ENCODE assay signal across 29 cellular contexts in genomic region chr21:45670731-45671130, GRCh38.
"Had no signal": no experiment of that assay in that cellular context is flagged by ENCODE, and none has a peak within 500 bp of the region (broad histone marks: within the 10 kb centered on the region; RNA-seq: fewer than 3 reads in every experiment).

No MANE protein-coding gene starts in this region.

- H3K4me3 ChIP-seq: breast epithelium, coronary artery, esophagus muscularis mucosa, hepatocyte, left ventricle myocardium inferior, ovary, prostate gland, spleen, testis, uterus had no signal

- H3K27ac Mint-ChIP-seq: activated CD4-positive, alpha-beta memory T cell treated with anti-CD3 and anti-CD28 coated beads, Interleukin-2, amount 10 ng/mL, durations not matched to agents 7 days and 5 days; activated CD4-positive, alpha-beta T cell treated with anti-CD3 and anti-CD28 coated beads, Interleukin-2, amount 10 ng/mL, durations not matched to agents 24 days and 14 days; activated naive CD4-positive, alpha-beta T cell treated with anti-CD3 and anti-CD28 coated beads for 36 hours; activated naive CD8-positive, alpha-beta T cell treated with anti-CD3 and anti-CD28 coated beads, Interleukin-2, amount 10 ng/mL, durations not matched to agents 7 days and 5 days; activated T-cell treated with anti-CD3 and anti-CD28 coated beads, Interleukin-2, amount 50 U/mL, for 72 hours; nephron had no signal

- H3K27ac ChIP-seq: breast epithelium, coronary artery, esophagus muscularis mucosa, hepatocyte, left ventricle myocardium inferior, neutrophil, ovary, prostate gland, spleen, testis, uterus, VCaP had no signal

- H3K9me3 ChIP-seq: ovary, prostate gland, testis had no signal

- H3K4me2 ChIP-seq: hepatocyte had no signal

- H3K4me1 ChIP-seq: breast epithelium, esophagus muscularis mucosa, left ventricle myocardium inferior, prostate gland, spleen, testis, uterus had no signal

- H3K36me3 ChIP-seq: breast epithelium, esophagus muscularis mucosa, left ventricle myocardium inferior, ovary, prostate gland, uterus had no signal

- DNase-seq: activated CD4-positive, alpha-beta memory T cell treated with anti-CD3 and anti-CD28 coated beads, Interleukin-2, amount 10 ng/mL, durations not matched to agents 7 days and 5 days; activated CD4-positive, alpha-beta T cell treated with anti-CD3 and anti-CD28 coated beads, Interleukin-2, amount 10 ng/mL, durations not matched to agents 24 days and 14 days; activated effector memory CD4-positive, alpha-beta T cell treated with Interleukin-2 at 50 U/mL for 16 hours; activated naive CD4-positive, alpha-beta T cell treated with anti-CD3 and anti-CD28 coated beads for 36 hours; activated naive CD8-positive, alpha-beta T cell treated with anti-CD3 and anti-CD28 coated beads, Interleukin-2, amount 10 ng/mL, durations not matched to agents 7 days and 5 days; activated T-cell treated with anti-CD3 and anti-CD28 coated beads, Interleukin-2, amount 50 U/mL, for 72 hours; amniotic stem cell; glutamatergic neuron; kidney glomerular epithelial cell; left ventricle myocardium inferior; mammary epithelial cell; midbrain; ovary; spleen; stimulated activated CD4-positive, alpha-beta T cell treated with anti-CD3 and anti-CD28 coated beads, Interleukin-4, amount 100 ng/mL, for 1 hour; stimulated activated naive CD4-positive, alpha-beta T cell; testis; trophoblast cell; uterus had no signal

- H3K27me3 ChIP-seq: breast epithelium, esophagus muscularis mucosa, hepatocyte, neutrophil, ovary, spleen, testis, uterus had no signal

- H3K27me3 Mint-ChIP-seq: activated CD4-positive, alpha-beta T cell treated with anti-CD3 and anti-CD28 coated beads, Interleukin-2, amount 10 ng/mL, durations not matched to agents 24 days and 14 days had no signal

- H3K4me3 Mint-ChIP-seq: activated CD4-positive, alpha-beta memory T cell treated with anti-CD3 and anti-CD28 coated beads, Interleukin-2, amount 10 ng/mL, durations not matched to agents 7 days and 5 days; activated CD4-positive, alpha-beta T cell treated with anti-CD3 and anti-CD28 coated beads, Interleukin-2, amount 10 ng/mL, durations not matched to agents 24 days and 14 days; activated naive CD4-positive, alpha-beta T cell treated with anti-CD3 and anti-CD28 coated beads for 36 hours; activated naive CD8-positive, alpha-beta T cell treated with anti-CD3 and anti-CD28 coated beads, Interleukin-2, amount 10 ng/mL, durations not matched to agents 7 days and 5 days; activated T-cell treated with anti-CD3 and anti-CD28 coated beads, Interleukin-2, amount 50 U/mL, for 72 hours; central memory CD8-positive, alpha-beta T cell; nephron had no signal

- ATAC-seq: activated CD4-positive, CD25-positive, alpha-beta regulatory T cell treated with anti-CD3 and anti-CD28 coated beads, Interleukin-2, amount 50 U/mL, for 24 hours; activated T-cell treated with anti-CD3 and anti-CD28 coated beads, Interleukin-2, amount 50 U/mL, for 72 hours had no signal

- H3K4me1 Mint-ChIP-seq: activated CD4-positive, alpha-beta memory T cell treated with anti-CD3 and anti-CD28 coated beads, Interleukin-2, amount 10 ng/mL, durations not matched to agents 7 days and 5 days; activated naive CD8-positive, alpha-beta T cell treated with anti-CD3 and anti-CD28 coated beads, Interleukin-2, amount 10 ng/mL, durations not matched to agents 7 days and 5 days; central memory CD8-positive, alpha-beta T cell; nephron had no signal
